Comparison of ENCODE assay signal across 9 cellular contexts in genomic region chr7:7477641-7478040, GRCh38. TPM values are rescaled to one million over a fixed set of nuclear protein-coding genes. Genes with fewer than 3 reads are reported as not detected.
"Had no signal": no experiment of that assay in that cellular context is flagged by ENCODE, and none has a peak within 500 bp of the region (broad histone marks: within the 10 kb centered on the region; RNA-seq: fewer than 3 reads in every experiment).

No MANE protein-coding gene starts in this region.

RNA-seq across cellular contexts. Expression of gene COL28A1, which starts 58.0 kb away (rescaled TPM):
- total RNA-seq: activated CD4-positive, alpha-beta memory T cell treated with anti-CD3 and anti-CD28 coated beads, Interleukin-2, amount 10 ng/mL, durations not matched to agents 7 days and 5 days; activated CD4-positive, alpha-beta T cell treated with anti-CD3 and anti-CD28 coated beads for 36 hours; activated CD4-positive, alpha-beta T cell treated with anti-CD3 and anti-CD28 coated beads, Interleukin-2, amount 10 ng/mL, durations not matched to agents 24 days and 14 days; activated CD4-positive, alpha-beta T cell treated with anti-CD3 and anti-CD28 coated beads, Interleukin-2, amount 10 ng/mL, durations not matched to agents 7 days and 5 days; activated CD8-positive, alpha-beta memory T cell treated with anti-CD3 and anti-CD28 coated beads for 36 hours; activated CD8-positive, alpha-beta memory T cell treated with anti-CD3 and anti-CD28 coated beads, Interleukin-2, amount 10 ng/mL, durations not matched to agents 7 days and 5 days; activated CD8-positive, alpha-beta T cell treated with anti-CD3 and anti-CD28 coated beads, Interleukin-2, amount 10 ng/mL, durations not matched to agents 7 days and 5 days; T-helper 1 cell treated with Interleukin-12 subunit alpha and Interleukin-12 subunit beta and Interleukin-4 antibody, amounts not matched to agents 30 ng/mL and 1 ng/mL, for 36 hours; T-helper 2 cell treated with Interferon-gamma antibody and Interleukin-4, amounts not matched to agents 100 ng/mL and 5 ng/mL, for 36 hours had no signal
